ENCODE assay signal across 8 cellular contexts in genomic region chr1:205152505-205152904, GRCh38.
"Had no signal": no experiment of that assay in that cellular context is flagged by ENCODE, and none has a peak within 500 bp of the region (broad histone marks: within the 10 kb centered on the region; RNA-seq: fewer than 3 reads in every experiment).

No MANE protein-coding gene starts in this region.

- H2AFZ ChIP-seq: GM23248 had no signal

- DNase-seq: GM23248, GOT3, H9, HCEC 1CT, KG1 had no signal

- H3K4me3 ChIP-seq: GM23248 had no signal

- FAIRE-seq: H54, HTR-8/SVneo had no signal

- H3K9ac ChIP-seq: GM23248 had no signal

- H3K27me3 Mint-ChIP-seq: IgD-negative memory B cell had no signal

- H3K27ac ChIP-seq: GM23248 had no signal

- H3K27ac Mint-ChIP-seq: H9, IgD-negative memory B cell had no signal

- H3K4me1 Mint-ChIP-seq: IgD-negative memory B cell had no signal

- H3K4me3 Mint-ChIP-seq: H9, IgD-negative memory B cell had no signal
